Comparison of ENCODE assay signal across 1 cellular context in genomic region chr16:70508752-70509151, GRCh38.
TF ChIP-seq lines count a peak whose summit lies in the region.

No MANE protein-coding gene starts in this region.

TF ChIP-seq in K562, 482 proteins besides CTCF, POLR2A, EP300 and RAD21 (continued from another document):
- TF ChIP-seq EWSR1 (IDR thresholded peaks at IDR 0.05; ENCODE audit: borderline replicate concordance, low read depth, partially characterized antibody) (no peak), ZBTB9 (CRISPR knock-in tag; IDR thresholded peaks at IDR 0.05) (no peak), ZC3H8 (IDR thresholded peaks at IDR 0.05) (no peak), GATAD2B (IDR thresholded peaks at IDR 0.05; ENCODE audit: borderline replicate concordance) (no peak), E2F5 (CRISPR knock-in tag; IDR thresholded peaks at IDR 0.05) (no peak), E2F3 (CRISPR knock-in tag; IDR thresholded peaks at IDR 0.05) (no peak), ATF3 (IDR thresholded peaks at IDR 0.05) (no peak), ATF3 (CRISPR knock-in tag; conservative IDR thresholded peaks at IDR 0.05) (no peak), ARID4B (CRISPR knock-in tag; IDR thresholded peaks at IDR 0.05) (no peak), BRF1 (IDR thresholded peaks at IDR 0.05; ENCODE audit: borderline replicate concordance, extremely low read depth, insufficient read length) (no peak), NONO (IDR thresholded peaks at IDR 0.05; ENCODE audit: low read depth in 2 of 2, low read length in 1 of 2) (no peak), KDM1A (IDR thresholded peaks at IDR 0.05) (no peak)
TF ChIP-seq in K562: peak in this region for 0.
